In the genomic region with DNA sequence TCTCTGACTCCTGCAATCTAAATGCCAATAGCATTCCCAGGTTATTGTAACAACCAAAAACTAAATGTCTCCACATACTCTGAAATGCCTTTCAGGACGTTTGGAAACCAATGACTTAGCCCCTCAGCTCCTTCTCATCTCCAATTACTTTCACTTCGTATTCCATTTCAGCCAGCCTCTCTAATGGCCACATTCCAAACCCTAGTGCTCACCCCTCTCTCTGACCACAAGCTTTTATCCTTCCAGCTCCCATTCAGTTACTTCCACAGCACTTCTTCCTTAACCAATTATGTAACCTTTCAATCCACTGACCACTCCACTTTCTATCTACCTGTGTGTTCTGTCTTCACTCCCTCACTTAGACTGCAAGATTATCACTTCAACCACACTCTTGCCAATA, we compare ENCODE assay signal across 12 cellular contexts.
DNase-seq lines count a peak whose midpoint lies in the region; ATAC-seq lines count a peak whose summit lies in the region.
"Had no signal": no experiment of that assay in that cellular context is flagged by ENCODE, and none has a peak within 500 bp of the region (broad histone marks: within the 10 kb centered on the region; RNA-seq: fewer than 3 reads in every experiment).

No MANE protein-coding gene starts in this region.

- peaks cover 11% of the 10 kb centered on the region for H3K4me1 ChIP-seq in HAP-1

- DNase-seq in AG08396 (ENCODE audit: low spot score) (peak; percentile 84), HCEC 1CT (peak; percentile 90), T1000 (lab: John Stamatoyannopoulos, UW) (peak; percentile 51), foreskin melanocyte (peak; percentile 56), HAP-1 (ENCODE audit: low spot score in 2 of 2) (no peak), NCI-H345 treated with DMSO at 0.1 percent for 48 hours (lab: John Stamatoyannopoulos, UW; ENCODE audit: unreplicated experiment) (no peak)
- DNase-seq in stimulated activated naive CD4-positive, alpha-beta T cell (lab: John Stamatoyannopoulos, UW): no peak
- DNase-seq: DMS153; NCI-H1105 treated with DMSO at 0.1 percent for 48 hours; stimulated activated CD4-positive, alpha-beta T cell treated with anti-CD3 and anti-CD28 coated beads, Interleukin-2, amount 100 ng/mL, for 48 hours had no signal

- H3K36me3 ChIP-seq in HAP-1 (replicated peaks): peaks cover 53% of the 10 kb centered on the region

- in situ Hi-C loops in HAP-1 (cut with MboI; ENCODE audit: low sequenced_read_pairs): no loop called here

- H3K9me3 ChIP-seq in HAP-1: no peaks in the 10 kb centered on the region
- H3K9me3 ChIP-seq: tibial nerve had no signal

- no peak for ATAC-seq in GM21528 (IDR thresholded peaks at IDR 0.05; ENCODE audit: low FRiP score, unreplicated experiment)

- H3K4me3 ChIP-seq in HAP-1: no peak overlapping the region
- H3K4me3 ChIP-seq: tibial nerve had no signal

- H3K27me3 ChIP-seq in HAP-1 (ENCODE audit: low read depth): no peaks in the 10 kb centered on the region
- H3K27me3 ChIP-seq: tibial nerve had no signal

Comparison
In these comparisons a context has a peak if more than half of its experiments do, and no peak if none do; other contexts are left out.
1. DNase-seq: peak in AG08396 (single experiment), HCEC 1CT (single experiment), T1000 (single experiment) and foreskin melanocyte (single experiment); none in stimulated activated naive CD4-positive, alpha-beta T cell (0 of 6), HAP-1 (0 of 2) and NCI-H345 treated with DMSO at 0.1 percent for 48 hours (single experiment).